Comparison of ENCODE assay signal across 23 cellular contexts in the genomic region with DNA sequence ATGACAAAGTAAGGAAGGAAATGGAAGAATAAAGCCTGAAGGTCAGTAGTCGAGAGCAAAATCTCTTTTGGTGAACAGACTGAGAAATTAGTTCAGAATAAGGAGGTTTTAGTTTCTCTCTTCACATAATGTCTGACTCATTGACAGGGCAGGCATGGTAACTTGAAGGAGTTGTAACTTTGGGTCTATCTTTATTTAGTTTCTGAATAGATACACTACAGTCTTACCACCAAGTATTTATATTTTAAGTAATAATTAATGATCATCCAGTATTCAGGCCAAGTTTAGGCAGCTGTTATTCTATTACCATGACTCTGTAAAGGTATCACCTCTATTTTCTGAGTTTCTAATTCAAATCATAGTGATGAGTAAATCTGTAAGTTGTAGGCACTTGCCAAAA.
A peak's percentile ranks its signal among the peaks of the same experiment; 100 is the strongest.
DNase-seq lines count a peak whose midpoint lies in the region; ATAC-seq and TF ChIP-seq lines count a peak whose summit lies in the region.
"Had no signal": no experiment of that assay in that cellular context is flagged by ENCODE, and none has a peak within 500 bp of the region (broad histone marks: within the 10 kb centered on the region; RNA-seq: fewer than 3 reads in every experiment).

No MANE protein-coding gene starts in this region.

- no peak for TF ChIP-seq POLR2A in breast epithelium (IDR thresholded peaks at IDR 0.05)

- no peaks in the 10 kb centered on the region for H3K4me1 ChIP-seq in breast epithelium
- H3K4me1 ChIP-seq: adrenal gland, prostate gland, thyroid gland had no signal

- H3K36me3 ChIP-seq in breast epithelium = no peaks in the 10 kb centered on the region
- H3K36me3 ChIP-seq: adrenal gland, cardiac muscle cell, prostate gland, thyroid gland had no signal

- TF ChIP-seq CTCF in breast epithelium (IDR thresholded peaks at IDR 0.05) = no peak

- H3K27me3 ChIP-seq in breast epithelium = no peaks in the 10 kb centered on the region
- H3K27me3 ChIP-seq: adrenal gland, cardiac muscle cell, thyroid gland had no signal

- no peak overlapping the region for H3K27ac ChIP-seq in breast epithelium
- H3K27ac ChIP-seq: adrenal gland, cardiac muscle cell, prostate gland, skin epidermis, thyroid gland had no signal

- no peak overlapping the region for H3K4me3 ChIP-seq in breast epithelium
- H3K4me3 ChIP-seq: adrenal gland, cardiac muscle cell, prostate gland, skin epidermis, thyroid gland had no signal

- ATAC-seq in GM18858 (IDR thresholded peaks at IDR 0.05; ENCODE audit: unreplicated experiment) = peak; percentile 61
- peak; percentile 50 for ATAC-seq in GM21528 (IDR thresholded peaks at IDR 0.05; ENCODE audit: low FRiP score, unreplicated experiment)
- peak; percentile 87 for ATAC-seq in HG03175 (IDR thresholded peaks at IDR 0.05; ENCODE audit: unreplicated experiment)
- no peak for ATAC-seq in GM21526 (IDR thresholded peaks at IDR 0.05; ENCODE audit: low FRiP score, unreplicated experiment)
- ATAC-seq in HG02623 (IDR thresholded peaks at IDR 0.05; ENCODE audit: unreplicated experiment) = no peak
- ATAC-seq in HG03039 (IDR thresholded peaks at IDR 0.05; ENCODE audit: unreplicated experiment) = no peak
- ATAC-seq: stimulated activated naive CD8-positive, alpha-beta T cell treated with anti-CD3 and anti-CD28 coated beads, Interleukin-15, Interleukin-2, amounts not matched to agents 100 U/mL and 50 U/mL, for 24 hours had no signal

- intact Hi-C loops in breast epithelium (cut with DNase I; ENCODE audit: low total_unique reads) = no loop called here

- DNase-seq in fibroblast of peridontal ligament (ENCODE audit: extremely low read depth) = peak; percentile 31
- no peak for DNase-seq in breast epithelium (ENCODE audit: low spot score in 2 of 2)
- DNase-seq: activated B cell treated with CpG ODN at 0.5 μM for 24 hours; activated CD4-positive, alpha-beta T cell treated with anti-CD3 and anti-CD28 coated beads, Interleukin-2, amount 50 U/mL, for 48 hours; activated gamma-delta T cell; adrenal gland; C1 segment of cervical spinal cord; GOT3; Kasumi-1; NCI-H1092 treated with DMSO at 0.1 percent for 48 hours; NCI-H2029 treated with DMSO at 0.1 percent for 48 hours; nephron progenitor cell; stimulated activated naive CD8-positive, alpha-beta T cell treated with anti-CD3 and anti-CD28 coated beads, Interleukin-15, Interleukin-2, amounts not matched to agents 100 U/mL and 50 U/mL, for 24 hours; thyroid gland had no signal

- no peaks in the 10 kb centered on the region for H3K9me3 ChIP-seq in breast epithelium
- H3K9me3 ChIP-seq: adrenal gland, prostate gland, thyroid gland had no signal

Comparison
In these comparisons a context has a peak if more than half of its experiments do, and no peak if none do; other contexts are left out.
1. ATAC-seq: peak in GM18858 (single experiment), GM21528 (single experiment) and HG03175 (single experiment); none in GM21526 (single experiment), HG02623 (single experiment) and HG03039 (single experiment).